ENCODE assay signal across 8 cellular contexts in the genomic region with DNA sequence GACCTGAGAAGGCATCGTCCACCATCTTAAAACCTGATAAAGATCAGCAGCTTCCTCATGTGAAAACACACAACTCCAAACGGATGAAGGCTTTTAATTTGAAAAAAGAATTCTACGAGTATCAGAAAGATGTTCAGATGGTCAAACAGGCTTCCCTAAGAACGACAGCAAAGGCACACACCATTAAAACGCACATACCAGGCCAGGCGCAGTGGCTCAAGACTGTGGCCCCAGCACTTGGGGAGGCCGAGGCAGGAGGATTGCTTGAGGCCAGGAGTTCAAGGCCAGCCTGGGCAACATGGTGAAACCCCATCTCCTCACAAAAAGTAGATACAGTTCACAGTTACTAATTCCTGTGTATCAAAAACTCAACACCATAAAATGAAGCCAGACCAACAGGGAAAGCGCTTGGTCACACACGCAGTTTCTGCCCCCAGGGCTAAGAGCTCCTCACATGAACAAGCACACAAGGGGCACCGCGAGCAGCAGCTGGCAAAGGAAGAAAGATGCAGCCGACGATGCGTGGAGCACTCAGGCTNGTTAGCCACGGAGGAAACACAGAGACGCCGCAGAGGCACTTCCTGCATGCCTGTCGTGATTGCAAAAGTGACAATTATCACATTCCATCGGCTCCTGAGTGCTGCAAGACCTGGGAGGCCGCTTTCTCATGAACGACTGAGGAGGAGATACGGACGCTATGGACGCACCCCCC.
DNase-seq lines count a peak whose midpoint lies in the region; ATAC-seq and TF ChIP-seq lines count a peak whose summit lies in the region.

No MANE protein-coding gene starts in this region.

- no peak for TF ChIP-seq POLR2A in lower leg skin (IDR thresholded peaks at IDR 0.05)

- no peak for TF ChIP-seq CTCF in left lung (IDR thresholded peaks at IDR 0.05)
- no peak for TF ChIP-seq CTCF in lower leg skin (IDR thresholded peaks at IDR 0.05)
- no peak for TF ChIP-seq CTCF in coronary artery (IDR thresholded peaks at IDR 0.05)

- H3K27me3 ChIP-seq in left lung, result peaks cover 2 to 39% of the 10 kb centered on the region in 2 donors

- H3K4me1 ChIP-seq in left lung, result no peaks in the 10 kb centered on the region

- no peaks in the 10 kb centered on the region for H3K36me3 ChIP-seq in left lung

- DNase-seq in NCI-H748 (lab: John Stamatoyannopoulos, UW; ENCODE audit: unreplicated experiment) (peak; percentile 65), NCI-H748 treated with DMSO at 0.1 percent for 48 hours (lab: John Stamatoyannopoulos, UW) (no peak), NOMO-1 treated with DMSO at 0.1 percent for 48 hours (lab: John Stamatoyannopoulos, UW; ENCODE audit: unreplicated experiment) (peak; percentile 84), left lung (peak in 1 of 2 donors; percentile 57), lower leg skin (ENCODE audit: low spot score in 2 of 2) (no peak), hippocampal formation (lab: John Stamatoyannopoulos, UW) (no peak), coronary artery (ENCODE audit: low spot score) (no peak)
- peak; percentile 30 to 40 for DNase-seq in activated T-cell treated with anti-CD3 and anti-CD28 coated beads, Interleukin-2, amount 50 U/mL, for 48 hours

- ATAC-seq in left lung, result peak; percentile 50

- no peak overlapping the region for H3K27ac ChIP-seq in left lung
- no peak overlapping the region for H3K27ac ChIP-seq in coronary artery

- H3K4me3 ChIP-seq in left lung (no peak overlapping the region), lower leg skin (ENCODE audit: low read depth, poor library complexity, severe bottlenecking) (no peak overlapping the region), coronary artery (no peak overlapping the region)

- no peaks in the 10 kb centered on the region for H3K9me3 ChIP-seq in left lung

- intact Hi-C loops in left lung (cut with DNase I), result no loop called here
- intact Hi-C loops in lower leg skin (cut with DNase I; ENCODE audit: low total_unique reads), result no loop called here

- WGBS in lower leg skin, 2 donors, result 11 to 14% methylated on average over 24 of the region's 24 CpGs

Comparison
In these comparisons a context has a peak if more than half of its experiments do, and no peak if none do; other contexts are left out.
1. DNase-seq: peak in NCI-H748 (single experiment), NOMO-1 treated with DMSO at 0.1 percent for 48 hours (single experiment) and activated T-cell treated with anti-CD3 and anti-CD28 coated beads, Interleukin-2, amount 50 U/mL, for 48 hours (2 of 2); none in NCI-H748 treated with DMSO at 0.1 percent for 48 hours (single experiment), lower leg skin (0 of 2), hippocampal formation (0 of 2) and coronary artery (single experiment).